22 cellular contexts compared by ENCODE assay signal in genomic region chr10:12235796-12236195, GRCh38. TPM values are rescaled to one million over a fixed set of nuclear protein-coding genes. Genes with fewer than 3 reads are reported as not detected.
DNase-seq lines count a peak whose midpoint lies in the region; ATAC-seq and TF ChIP-seq lines count a peak whose summit lies in the region.
"Had no signal": no experiment of that assay in that cellular context is flagged by ENCODE, and none has a peak within 500 bp of the region (broad histone marks: within the 10 kb centered on the region; RNA-seq: fewer than 3 reads in every experiment).

No MANE protein-coding gene starts in this region.

- no peak overlapping the region for H2BK15ac ChIP-seq in mesenchymal stem cell (ENCODE audit: low read depth, poor library complexity, severe bottlenecking)

- H3K4me2 ChIP-seq in mesenchymal stem cell (ENCODE audit: low read length, poor library complexity, severe bottlenecking) = no peak overlapping the region

- no peak overlapping the region for H4K8ac ChIP-seq in mesenchymal stem cell (ENCODE audit: low read length)

- H3K4me1 Mint-ChIP-seq in activated CD8-positive, alpha-beta memory T cell treated with anti-CD3 and anti-CD28 coated beads, Interleukin-2, amount 10 ng/mL, durations not matched to agents 7 days and 5 days = peaks cover 9% of the 10 kb centered on the region

- H3K79me1 ChIP-seq in mesenchymal stem cell (replicated peaks; ENCODE audit: low read length, poor library complexity, severe bottlenecking) = peaks cover 11% of the 10 kb centered on the region

- H2BK120ac ChIP-seq in mesenchymal stem cell (ENCODE audit: low read depth, low read length) = no peak overlapping the region

- H3K27me3 Mint-ChIP-seq in activated CD8-positive, alpha-beta memory T cell treated with anti-CD3 and anti-CD28 coated beads, Interleukin-2, amount 10 ng/mL, durations not matched to agents 7 days and 5 days = no peaks in the 10 kb centered on the region
- H3K27me3 Mint-ChIP-seq: T-helper 17 cell had no signal

- H3K4me1 ChIP-seq in mesenchymal stem cell (ENCODE audit: control insufficient read depth, insufficient read depth, low read depth, low read length) (peaks cover 4% of the 10 kb centered on the region), upper lobe of right lung (peaks cover 10% of the 10 kb centered on the region)
- H3K4me1 ChIP-seq: adrenal gland had no signal

- H2AK5ac ChIP-seq in mesenchymal stem cell (ENCODE audit: low read length, severe bottlenecking) = no peak overlapping the region

- no peak overlapping the region for H4K91ac ChIP-seq in mesenchymal stem cell (ENCODE audit: low read length)

- H2BK5ac ChIP-seq in mesenchymal stem cell (ENCODE audit: low read depth, low read length, poor library complexity, severe bottlenecking) = no peak overlapping the region

- H3K36me3 Mint-ChIP-seq in activated CD8-positive, alpha-beta memory T cell treated with anti-CD3 and anti-CD28 coated beads, Interleukin-2, amount 10 ng/mL, durations not matched to agents 7 days and 5 days = peaks cover 48% of the 10 kb centered on the region

- H3K27me3 ChIP-seq in mesenchymal stem cell (ENCODE audit: control insufficient read depth in 1 of 2, insufficient read depth in 1 of 2, low read length in 2 of 2) (no peaks in the 10 kb centered on the region), upper lobe of right lung (no peaks in the 10 kb centered on the region)
- H3K27me3 ChIP-seq: adrenal gland had no signal

- CTCF ChIA-PET in activated CD8-positive, alpha-beta memory T cell treated with anti-CD3 and anti-CD28 coated beads, Interleukin-2, amount 10 ng/mL, durations not matched to agents 7 days and 5 days (lab: Charles Lee) = no interaction called here

- H3K36me3 ChIP-seq in mesenchymal stem cell (ENCODE audit: control insufficient read depth in 1 of 2, insufficient read depth in 2 of 2, low read depth in 1 of 2, low read length in 2 of 2) (peaks cover 33 to 86% of the 10 kb centered on the region in 2 experiments), upper lobe of right lung (peaks cover 73% of the 10 kb centered on the region)

- no peak overlapping the region for H3K4ac ChIP-seq in mesenchymal stem cell (ENCODE audit: low read depth in 1 of 2, low read length in 2 of 2)

- no peak for ATAC-seq in activated CD8-positive, alpha-beta memory T cell treated with anti-CD3 and anti-CD28 coated beads, Interleukin-2, amount 10 ng/mL, durations not matched to agents 7 days and 5 days
- ATAC-seq in upper lobe of right lung (peak; percentile 33), GM18868 (IDR thresholded peaks at IDR 0.05; ENCODE audit: unreplicated experiment) (no peak)
- ATAC-seq: mucosa of descending colon, T-helper 17 cell had no signal

- H3K27ac Mint-ChIP-seq in activated CD8-positive, alpha-beta memory T cell treated with anti-CD3 and anti-CD28 coated beads, Interleukin-2, amount 10 ng/mL, durations not matched to agents 7 days and 5 days = peak overlapping the region; percentile 11
- H3K27ac Mint-ChIP-seq: activated T-helper 2 cell treated with anti-CD3 and anti-CD28 coated beads, Interferon-gamma antibody, Interleukin-2, Interleukin-4, amounts not matched to agents 10 μg/mL and 5 μg/mL and 100 μg/mL, durations not matched to agents 14 hours and 24 hours and 36 hours; T-helper 17 cell had no signal

- DNase-seq in activated CD8-positive, alpha-beta memory T cell treated with anti-CD3 and anti-CD28 coated beads, Interleukin-2, amount 10 ng/mL, durations not matched to agents 7 days and 5 days = no peak
- no peak for DNase-seq in activated CD8-positive, alpha-beta memory T cell treated with anti-CD3 and anti-CD28 coated beads for 24 hours
- DNase-seq in fibroblast of the aortic adventitia (ENCODE audit: low read depth) (peak; percentile 43), mesenchymal stem cell (peak; percentile 17), upper lobe of right lung (no peak), GF-D8 (lab: John Stamatoyannopoulos, UW) (no peak), NCI-H510A treated with DMSO at 0.1 percent for 48 hours (lab: John Stamatoyannopoulos, UW) (no peak)
- DNase-seq: adrenal gland, DMS 273 treated with DMSO at 0.1 percent for 48 hours, GM23248, KBM-7, mucosa of descending colon, MV-4-11, NCI-H2081, occipital lobe, SHP77 treated with DMSO at 0.1 percent for 48 hours, T-helper 17 cell had no signal

- TF ChIP-seq CTCF in fibroblast of the aortic adventitia (IDR thresholded peaks at IDR 0.05; ENCODE audit: insufficient read depth, low read length) = no peak
- no peak for TF ChIP-seq CTCF in upper lobe of right lung (IDR thresholded peaks at IDR 0.05)

- H3K4me3 Mint-ChIP-seq in activated CD8-positive, alpha-beta memory T cell treated with anti-CD3 and anti-CD28 coated beads, Interleukin-2, amount 10 ng/mL, durations not matched to agents 7 days and 5 days = no peak overlapping the region
- H3K4me3 Mint-ChIP-seq: T-helper 17 cell had no signal

- H3K9me3 ChIP-seq in mesenchymal stem cell (ENCODE audit: control insufficient read depth, low read length) (no peaks in the 10 kb centered on the region), upper lobe of right lung (no peaks in the 10 kb centered on the region)
- H3K9me3 ChIP-seq: adrenal gland, mucosa of descending colon had no signal

- H3K14ac ChIP-seq in mesenchymal stem cell (ENCODE audit: low read length in 2 of 2) = no peak overlapping the region

- no peak overlapping the region for H2BK12ac ChIP-seq in mesenchymal stem cell (ENCODE audit: low read length in 2 of 2)

- no peak overlapping the region for H2AFZ ChIP-seq in mesenchymal stem cell (ENCODE audit: low read depth, low read length)
- H2AFZ ChIP-seq: GM23248 had no signal

- no peak overlapping the region for H3K9ac ChIP-seq in mesenchymal stem cell (ENCODE audit: low read length)
- H3K9ac ChIP-seq: GM23248 had no signal

- H3K18ac ChIP-seq in mesenchymal stem cell (ENCODE audit: low read depth in 1 of 2, low read length in 2 of 2) = no peak overlapping the region

- no peak overlapping the region for H3K23ac ChIP-seq in mesenchymal stem cell (ENCODE audit: low read length in 2 of 2)

- intact Hi-C loops in upper lobe of right lung (cut with DNase I) = no loop called here

- H3K4me3 ChIP-seq in fibroblast of the aortic adventitia (ENCODE audit: low read depth, low read length) (no peak overlapping the region), mesenchymal stem cell (ENCODE audit: insufficient read depth in 1 of 2, low read depth in 1 of 2, low read length in 2 of 2) (no peak overlapping the region), upper lobe of right lung (no peak overlapping the region)
- H3K4me3 ChIP-seq: adrenal gland, GM23248, mucosa of descending colon had no signal

- H3K27ac ChIP-seq in mesenchymal stem cell (ENCODE audit: low read length, poor library complexity, severe bottlenecking) (no peak overlapping the region), upper lobe of right lung (no peak overlapping the region)
- H3K27ac ChIP-seq: 22Rv1, C4-2B, GM23248, HL-60 had no signal

- 84% methylated on average over 4 of the region's 4 CpGs for WGBS in mesenchymal stem cell

- no peaks in the 10 kb centered on the region for H3K9me3 Mint-ChIP-seq in activated CD8-positive, alpha-beta memory T cell treated with anti-CD3 and anti-CD28 coated beads, Interleukin-2, amount 10 ng/mL, durations not matched to agents 7 days and 5 days (ENCODE audit: low read depth)
- H3K9me3 Mint-ChIP-seq: activated T-helper 2 cell treated with anti-CD3 and anti-CD28 coated beads, Interferon-gamma antibody, Interleukin-2, Interleukin-4, amounts not matched to agents 10 μg/mL and 5 μg/mL and 100 μg/mL, durations not matched to agents 14 hours and 24 hours and 36 hours had no signal

RNA-seq across cellular contexts. Expression of gene CDC123, which starts 39.8 kb away (rescaled TPM):
- 100 to 1,000 TPM in 1 of 2 experiments, 10 to 100 TPM in 1; 95.2 to 130 TPM for total RNA-seq in activated CD8-positive, alpha-beta memory T cell treated with anti-CD3 and anti-CD28 coated beads, Interleukin-2, amount 10 ng/mL, durations not matched to agents 7 days and 5 days
- total RNA-seq in fibroblast of the aortic adventitia (ENCODE audit: low replicate concordance) (60.2 and 93.0 TPM in 2 replicates), upper lobe of right lung (44.3 TPM)
- polyA plus RNA-seq in mesenchymal stem cell (2013, experiment 1 of 2) = 113 TPM
- 114 TPM for polyA plus RNA-seq in mesenchymal stem cell (2013, experiment 2 of 2)

RNA-seq across cellular contexts. Expression of gene NUDT5, which starts 40.1 kb away (rescaled TPM):
- 100 to 1,000 TPM; 107 to 125 TPM for total RNA-seq in activated CD8-positive, alpha-beta memory T cell treated with anti-CD3 and anti-CD28 coated beads, Interleukin-2, amount 10 ng/mL, durations not matched to agents 7 days and 5 days
- total RNA-seq in fibroblast of the aortic adventitia (ENCODE audit: low replicate concordance) = 28.5 and 63.9 TPM in 2 replicates
- polyA plus RNA-seq in mesenchymal stem cell (2013, experiment 1 of 2) = 68.3 TPM
- polyA plus RNA-seq in mesenchymal stem cell (2013, experiment 2 of 2) = 70.4 TPM
- 49.9 TPM for total RNA-seq in upper lobe of right lung

Comparison
In these comparisons a context has a peak if more than half of its experiments do, and no peak if none do; other contexts are left out.
1. DNase-seq: peak in fibroblast of the aortic adventitia (single experiment) and mesenchymal stem cell (single experiment); none in activated CD8-positive, alpha-beta memory T cell treated with anti-CD3 and anti-CD28 coated beads, Interleukin-2, amount 10 ng/mL, durations not matched to agents 7 days and 5 days (single experiment), activated CD8-positive, alpha-beta memory T cell treated with anti-CD3 and anti-CD28 coated beads for 24 hours (single experiment), upper lobe of right lung (single experiment), GF-D8 (single experiment) and NCI-H510A treated with DMSO at 0.1 percent for 48 hours (single experiment).